ENCODE assay signal across 8 cellular contexts in genomic region chr2:27032495-27033252, GRCh38. TPM values are rescaled to one million over a fixed set of nuclear protein-coding genes. Genes with fewer than 3 reads are reported as not detected.
DNase-seq lines count a peak whose midpoint lies in the region; ATAC-seq and TF ChIP-seq lines count a peak whose summit lies in the region.

TSS of gene TMEM214 (plus strand) at chr2:27032965. CDS start at chr2:27033016, 51 bp downstream.

- H3K9ac ChIP-seq in DND-41 (ENCODE audit: low read depth, low read length), result peak within 1 kb of the TSS; percentile 86

- H3K4me3 Mint-ChIP-seq in natural killer cell treated with Interleukin-12 subunit alpha and Interleukin-12 subunit beta and Interleukin-15 and Interleukin-18, amount 100 ng/mL, for 72 hours, result peak within 1 kb of the TSS; percentile 97

- H3K4me2 ChIP-seq in DND-41 (ENCODE audit: insufficient read depth, low read length), result peak within 1 kb of the TSS; percentile 92

- H3K4me1 ChIP-seq in DND-41 (ENCODE audit: insufficient read depth, low read length), result peaks cover 39% of the 10 kb centered on the region

- H3K79me2 ChIP-seq in DND-41 (ENCODE audit: insufficient read depth, low read length), result peaks cover 49% of the 10 kb centered on the region

- H3K27ac ChIP-seq in DND-41 (ENCODE audit: low read length), result peak within 1 kb of the TSS; percentile 69

- peaks cover 2% of the 10 kb centered on the region; the same call in 1 of the 2 replicates for H4K20me1 ChIP-seq in DND-41 (ENCODE audit: insufficient read depth, low read length)

- H3K27me3 ChIP-seq in DND-41 (ENCODE audit: insufficient read depth, low read length, poor library complexity), result no peaks in the 10 kb centered on the region

- no peak for TF ChIP-seq CTCF in DND-41 (IDR thresholded peaks at IDR 0.05; ENCODE audit: borderline replicate concordance, extremely low read depth, low read length, poor library complexity, severe bottlenecking)

- H3K36me3 Mint-ChIP-seq in natural killer cell treated with Interleukin-12 subunit alpha and Interleukin-12 subunit beta and Interleukin-15 and Interleukin-18, amount 100 ng/mL, for 72 hours, result no peaks in the 10 kb centered on the region

- no peaks in the 10 kb centered on the region for H3K27me3 Mint-ChIP-seq in natural killer cell treated with Interleukin-12 subunit alpha and Interleukin-12 subunit beta and Interleukin-15 and Interleukin-18, amount 100 ng/mL, for 72 hours

- H3K9me3 ChIP-seq in DND-41 (ENCODE audit: insufficient read depth, low read length, severe bottlenecking), result no peaks in the 10 kb centered on the region

- peak within 1 kb of the TSS; percentile 80 to 95 for H3K27ac Mint-ChIP-seq in natural killer cell treated with Interleukin-12 subunit alpha and Interleukin-12 subunit beta and Interleukin-15 and Interleukin-18, amount 100 ng/mL, for 72 hours

- DNase-seq in DND-41 (peak; percentile 85), KG1 (lab: John Stamatoyannopoulos, UW) (peak; percentile 75), RKO (ENCODE audit: low spot score) (peak; percentile 90), fibroblast of peridontal ligament (ENCODE audit: extremely low read depth) (peak; percentile 83)
- peak; percentile 50 to 71 for DNase-seq in activated T-helper 1 cell treated with anti-CD3 and anti-CD28 coated beads, Interleukin-2, amount 50 U/mL, for 16 hours (ENCODE audit: low read depth in 1 of 2, low spot score in 1 of 2)
- peak; percentile 91 for DNase-seq in natural killer cell treated with Interleukin-12 subunit alpha and Interleukin-12 subunit beta and Interleukin-15 and Interleukin-18, amount 100 ng/mL, for 72 hours (ENCODE audit: low spot score)
- peak; percentile 88 for DNase-seq in stimulated activated naive CD8-positive, alpha-beta T cell treated with anti-CD3 and anti-CD28 coated beads, Interleukin-15, Interleukin-2, amounts not matched to agents 100 U/mL and 50 U/mL, for 24 hours

- peak; percentile 98 for ATAC-seq in DND-41 (ENCODE audit: insufficient read depth, low read depth)
- ATAC-seq in GM21723 (IDR thresholded peaks at IDR 0.05; ENCODE audit: unreplicated experiment), result peak; percentile 90
- ATAC-seq in natural killer cell treated with Interleukin-12 subunit alpha and Interleukin-12 subunit beta and Interleukin-15 and Interleukin-18, amount 100 ng/mL, for 72 hours, result peak; percentile 99
- peak; percentile 97 for ATAC-seq in stimulated activated naive CD8-positive, alpha-beta T cell treated with anti-CD3 and anti-CD28 coated beads, Interleukin-15, Interleukin-2, amounts not matched to agents 100 U/mL and 50 U/mL, for 24 hours

- no peaks in the 10 kb centered on the region for H3K9me3 Mint-ChIP-seq in natural killer cell treated with Interleukin-12 subunit alpha and Interleukin-12 subunit beta and Interleukin-15 and Interleukin-18, amount 100 ng/mL, for 72 hours

- H3K36me3 ChIP-seq in DND-41 (ENCODE audit: insufficient read depth, low read length), result peaks cover 33% of the 10 kb centered on the region

- H3K4me1 Mint-ChIP-seq in natural killer cell treated with Interleukin-12 subunit alpha and Interleukin-12 subunit beta and Interleukin-15 and Interleukin-18, amount 100 ng/mL, for 72 hours (ENCODE audit: low read depth in 2 of 2), result peaks cover 29 to 36% of the 10 kb centered on the region in 2 donors

- H3K4me3 ChIP-seq in DND-41 (ENCODE audit: low read depth in 1 of 2, low read length in 2 of 2), result peak within 1 kb of the TSS; percentile 67 to 70

- H2AFZ ChIP-seq in DND-41 (ENCODE audit: low read depth, low read length), result peak within 1 kb of the TSS; percentile 96

RNA-seq across cellular contexts. Expression of gene TMEM214, which starts in this region (rescaled TPM):
- total RNA-seq in natural killer cell treated with Interleukin-12 subunit alpha and Interleukin-12 subunit beta and Interleukin-15 and Interleukin-18, amount 100 ng/mL, for 72 hours, result 100 to 1,000 TPM; 132 to 176 TPM

Comparison
In these comparisons a context has a peak if more than half of its experiments do, and no peak if none do; other contexts are left out.
1. Peak in every context shown above with its lines: DNase-seq, ATAC-seq, H3K4me3 ChIP-seq and H3K27ac ChIP-seq.